ENCODE assay signal across 1 cellular context in genomic region chr10:130543787-130544186, GRCh38.
TF ChIP-seq lines count a peak whose summit lies in the region.

No MANE protein-coding gene starts in this region.

TF ChIP-seq in IMR-90, 13 proteins besides CTCF, POLR2A, EP300 and RAD21:
- TF ChIP-seq ELK1 (IDR thresholded peaks at IDR 0.05; ENCODE audit: borderline replicate concordance, low read depth, low read length) (no peak), RFX5 (IDR thresholded peaks at IDR 0.05; ENCODE audit: low read depth, low read length) (no peak), MAFK (IDR thresholded peaks at IDR 0.05; ENCODE audit: low read depth, low read length) (peak; percentile 64)
